In genomic region chr1:8425781-8426161, GRCh38 we compare ENCODE assay signal across 15 cellular contexts.
A peak's percentile ranks its signal among the peaks of the same experiment; 100 is the strongest.
DNase-seq lines count a peak whose midpoint lies in the region; ATAC-seq and TF ChIP-seq lines count a peak whose summit lies in the region.
"Had no signal": no experiment of that assay in that cellular context is flagged by ENCODE, and none has a peak within 500 bp of the region (broad histone marks: within the 10 kb centered on the region; RNA-seq: fewer than 3 reads in every experiment).

No MANE protein-coding gene starts in this region.

- peaks cover 5% of the 10 kb centered on the region; the same call in 1 of the 2 replicates for H3K36me3 ChIP-seq in Panc1 (ENCODE audit: control insufficient read depth, insufficient read depth, low read length)
- no peaks in the 10 kb centered on the region for H3K36me3 ChIP-seq in suprapubic skin

- H3K4me1 ChIP-seq in Panc1 (ENCODE audit: control insufficient read depth, insufficient read depth, low read length) (peaks cover 26% of the 10 kb centered on the region), suprapubic skin (peaks cover 33% of the 10 kb centered on the region)

- BruUV-seq in Panc1 (replicated peaks; lab: Mats Ljungman, UMichigan) = no TSS peak

- H3K4me3 ChIP-seq in Panc1 (ENCODE audit: low read depth in 2 of 2, low read length in 2 of 2) (no peak overlapping the region), suprapubic skin (no peak overlapping the region)
- H3K4me3 ChIP-seq: testis had no signal

- CTCF ChIA-PET in Panc1 (lab: Charles Lee) = no interaction called here

- TF ChIP-seq EP300 in suprapubic skin (IDR thresholded peaks at IDR 0.05) = no peak

- peaks cover 2% of the 10 kb centered on the region for H3K36me3 Mint-ChIP-seq in activated naive CD8-positive, alpha-beta T cell
- peaks cover 8% of the 10 kb centered on the region for H3K36me3 Mint-ChIP-seq in activated naive CD8-positive, alpha-beta T cell treated with anti-CD3 and anti-CD28 coated beads, Interleukin-2, amount 50 U/mL, for 24 hours (ENCODE audit: low read depth)
- H3K36me3 Mint-ChIP-seq in immature natural killer cell = peaks cover 0 to 5% (median 0%) of the 10 kb centered on the region in 3 donors
- H3K36me3 Mint-ChIP-seq: naive thymus-derived CD8-positive, alpha-beta T cell had no signal

- no peak for TF ChIP-seq POLR2A in suprapubic skin (IDR thresholded peaks at IDR 0.05)

- TF ChIP-seq CTCF in Panc1 (IDR thresholded peaks at IDR 0.05) = no peak
- TF ChIP-seq CTCF in suprapubic skin (IDR thresholded peaks at IDR 0.05) = no peak

- POLR2A ChIA-PET in Panc1 (lab: Charles Lee) = no interaction called here

- no peaks in the 10 kb centered on the region for H3K27me3 Mint-ChIP-seq in activated naive CD8-positive, alpha-beta T cell
- no peaks in the 10 kb centered on the region for H3K27me3 Mint-ChIP-seq in activated naive CD8-positive, alpha-beta T cell treated with anti-CD3 and anti-CD28 coated beads, Interleukin-2, amount 50 U/mL, for 24 hours
- H3K27me3 Mint-ChIP-seq in immature natural killer cell (ENCODE audit: low read depth in 3 of 3) = peaks cover 7 to 27% (median 10%) of the 10 kb centered on the region in 3 donors
- H3K27me3 Mint-ChIP-seq: effector memory CD8-positive, alpha-beta T cell; naive thymus-derived CD8-positive, alpha-beta T cell had no signal

- H3K9me3 Mint-ChIP-seq in activated naive CD8-positive, alpha-beta T cell (ENCODE audit: low read depth) = no peaks in the 10 kb centered on the region
- H3K9me3 Mint-ChIP-seq in activated naive CD8-positive, alpha-beta T cell treated with anti-CD3 and anti-CD28 coated beads, Interleukin-2, amount 50 U/mL, for 24 hours = no peaks in the 10 kb centered on the region
- H3K9me3 Mint-ChIP-seq in immature natural killer cell = no peaks in the 10 kb centered on the region
- H3K9me3 Mint-ChIP-seq: activated T-cell treated with anti-CD3 and anti-CD28 coated beads, Interleukin-2, amount 50 U/mL, for 4 hours; effector memory CD8-positive, alpha-beta T cell; naive thymus-derived CD8-positive, alpha-beta T cell had no signal

- H3K9me3 ChIP-seq in Panc1 (ENCODE audit: control insufficient read depth, insufficient read depth, low read depth, low read length) (no peaks in the 10 kb centered on the region), suprapubic skin (no peaks in the 10 kb centered on the region)
- H3K9me3 ChIP-seq: testis had no signal

- H3K27me3 ChIP-seq in Panc1 (ENCODE audit: control insufficient read depth, insufficient read depth, low read length) (no peaks in the 10 kb centered on the region), suprapubic skin (no peaks in the 10 kb centered on the region)
- H3K27me3 ChIP-seq: testis had no signal

- peaks cover 58% of the 10 kb centered on the region for H3K4me1 Mint-ChIP-seq in activated naive CD8-positive, alpha-beta T cell (ENCODE audit: low read depth)
- peaks cover 60% of the 10 kb centered on the region for H3K4me1 Mint-ChIP-seq in activated naive CD8-positive, alpha-beta T cell treated with anti-CD3 and anti-CD28 coated beads, Interleukin-2, amount 50 U/mL, for 24 hours
- peaks cover 62 to 68% of the 10 kb centered on the region in 2 donors for H3K4me1 Mint-ChIP-seq in immature natural killer cell

- no peak for ATAC-seq in activated naive CD8-positive, alpha-beta T cell treated with anti-CD3 and anti-CD28 coated beads, Interleukin-2, amount 50 U/mL, for 24 hours
- ATAC-seq in Panc1 (no peak), left colon (no peak)
- ATAC-seq: activated T-cell treated with anti-CD3 and anti-CD28 coated beads, Interleukin-2, amount 50 U/mL, for 4 hours; effector memory CD8-positive, alpha-beta T cell; naive thymus-derived CD8-positive, alpha-beta T cell had no signal

- intact Hi-C loops in Panc1 (cut with micrococcal nuclease; ENCODE audit: unreplicated experiment) (no loop called here), left colon (cut with DNase I, micrococcal nuclease) (no loop called here)

- H3K27ac ChIP-seq in Panc1 (ENCODE audit: low read length) = peak overlapping the region; percentile 29; the same call in 1 of the 2 replicates
- H3K27ac ChIP-seq in suprapubic skin = peak overlapping the region; percentile 100

- peak overlapping the region; percentile 94 for H3K4me3 Mint-ChIP-seq in activated naive CD8-positive, alpha-beta T cell
- H3K4me3 Mint-ChIP-seq in activated naive CD8-positive, alpha-beta T cell treated with anti-CD3 and anti-CD28 coated beads, Interleukin-2, amount 50 U/mL, for 24 hours = no peak overlapping the region
- peak overlapping the region in 4 of 5 donors; percentile 0 to 25 (median 13) for H3K4me3 Mint-ChIP-seq in immature natural killer cell
- H3K4me3 Mint-ChIP-seq: activated T-cell treated with anti-CD3 and anti-CD28 coated beads, Interleukin-2, amount 50 U/mL, for 4 hours had no signal

- WGBS in suprapubic skin = 95% methylated on average over 3 of the region's 3 CpGs

- DNase-seq in activated naive CD8-positive, alpha-beta T cell treated with anti-CD3 and anti-CD28 coated beads, Interleukin-2, amount 50 U/mL, for 24 hours = no peak
- no peak for DNase-seq in Panc1 (ENCODE audit: low read depth, low spot score)
- no peak for DNase-seq in immature natural killer cell
- no peak for DNase-seq in suprapubic skin (ENCODE audit: low spot score in 2 of 2)
- no peak for DNase-seq in left colon
- DNase-seq in NCI-H748 (lab: John Stamatoyannopoulos, UW; ENCODE audit: unreplicated experiment) = no peak
- DNase-seq in stimulated activated CD4-positive, alpha-beta T cell treated with anti-CD3 and anti-CD28 coated beads, Interleukin-2, amount 100 ng/mL, for 24 hours = no peak
- DNase-seq: activated CD4-positive, CD25-positive, alpha-beta regulatory T cell treated with anti-CD3 and anti-CD28 coated beads, Interleukin-2, amount 50 U/mL, for 72 hours; activated T-cell treated with anti-CD3 and anti-CD28 coated beads, Interleukin-2, amount 50 U/mL, for 4 hours; effector memory CD8-positive, alpha-beta T cell; kidney; naive thymus-derived CD8-positive, alpha-beta T cell; small intestine; testis had no signal

- in situ Hi-C loops in Panc1 (cut with HindIII; ENCODE audit: low pct_unique_long_range_greater_than_20kb, low sequenced_read_pairs) = no loop called here

- peak overlapping the region; percentile 98 for H3K27ac Mint-ChIP-seq in activated naive CD8-positive, alpha-beta T cell
- H3K27ac Mint-ChIP-seq in activated naive CD8-positive, alpha-beta T cell treated with anti-CD3 and anti-CD28 coated beads, Interleukin-2, amount 50 U/mL, for 24 hours = no peak overlapping the region
- H3K27ac Mint-ChIP-seq in immature natural killer cell = peak overlapping the region in 1 of 6 donors; percentile 41
